In genomic region chr5:96952946-96953730, GRCh38 we compare ENCODE assay signal across 14 cellular contexts. TPM values are rescaled to one million over a fixed set of nuclear protein-coding genes. Genes with fewer than 3 reads are reported as not detected.
A peak's percentile ranks its signal among the peaks of the same experiment; 100 is the strongest.
DNase-seq lines count a peak whose midpoint lies in the region; ATAC-seq and TF ChIP-seq lines count a peak whose summit lies in the region.
"Had no signal": no experiment of that assay in that cellular context is flagged by ENCODE, and none has a peak within 500 bp of the region (broad histone marks: within the 10 kb centered on the region; RNA-seq: fewer than 3 reads in every experiment).

No MANE protein-coding gene starts in this region.

- peaks cover 0 to 14% of the 10 kb centered on the region in 2 donors for H3K9me3 Mint-ChIP-seq in activated naive CD4-positive, alpha-beta T cell treated with anti-CD3 and anti-CD28 coated beads, Interleukin-2, amount 50 U/mL, for 72 hours
- H3K9me3 Mint-ChIP-seq in type B pancreatic cell = peaks cover 7% of the 10 kb centered on the region

- no peaks in the 10 kb centered on the region for H3K9me3 ChIP-seq in muscle layer of duodenum (ENCODE audit: control insufficient read depth in 1 of 2, low read length in 2 of 2)
- H3K9me3 ChIP-seq: lower lobe of right lung had no signal

- no peak for DNase-seq in activated naive CD4-positive, alpha-beta T cell treated with anti-CD3 and anti-CD28 coated beads, Interleukin-2, amount 50 U/mL, for 72 hours (ENCODE audit: low spot score in 2 of 2)
- no peak for DNase-seq in activated naive CD4-positive, alpha-beta T cell (lab: John Stamatoyannopoulos, UW)
- peak; percentile 50 for DNase-seq in cerebellar cortex (ENCODE audit: low spot score)
- DNase-seq in type B pancreatic cell (ENCODE audit: extremely low spot score, unreplicated experiment) = no peak
- DNase-seq in left lobe of liver (ENCODE audit: low spot score) = no peak
- DNase-seq: EL, Kasumi-1, lower lobe of right lung, NCI-H2029 treated with DMSO at 0.1 percent for 48 hours, retina, T-helper 2 cell had no signal

- no peak overlapping the region for H3K4me3 ChIP-seq in muscle layer of duodenum (ENCODE audit: low read depth in 1 of 2, low read length in 2 of 2)
- H3K4me3 ChIP-seq: lower lobe of right lung had no signal

- peaks cover 0 to 14% of the 10 kb centered on the region in 2 donors for H3K4me1 ChIP-seq in muscle layer of duodenum (ENCODE audit: control insufficient read depth in 1 of 2, insufficient read depth in 2 of 2, low read length in 2 of 2)

- H3K27me3 Mint-ChIP-seq in type B pancreatic cell = no peaks in the 10 kb centered on the region

- no peaks in the 10 kb centered on the region for H3K36me3 ChIP-seq in muscle layer of duodenum (ENCODE audit: control insufficient read depth in 1 of 2, insufficient read depth in 2 of 2, low read length in 2 of 2)
- H3K36me3 ChIP-seq: lower lobe of right lung had no signal

- no peak overlapping the region for H3K4me3 Mint-ChIP-seq in type B pancreatic cell

- no peak for TF ChIP-seq CTCF in type B pancreatic cell (conservative IDR thresholded peaks at IDR 0.05)

- H3K36me3 Mint-ChIP-seq in activated naive CD4-positive, alpha-beta T cell treated with anti-CD3 and anti-CD28 coated beads, Interleukin-2, amount 50 U/mL, for 72 hours = peaks cover 5 to 43% of the 10 kb centered on the region in 2 donors
- peaks cover 19% of the 10 kb centered on the region for H3K36me3 Mint-ChIP-seq in type B pancreatic cell

- H3K27ac ChIP-seq in muscle layer of duodenum (ENCODE audit: low read length) = peak overlapping the region; percentile 35
- H3K27ac ChIP-seq: lower lobe of right lung had no signal

- peak overlapping the region; percentile 52 to 56 for H3K27ac Mint-ChIP-seq in activated naive CD4-positive, alpha-beta T cell treated with anti-CD3 and anti-CD28 coated beads, Interleukin-2, amount 50 U/mL, for 72 hours
- H3K27ac Mint-ChIP-seq in type B pancreatic cell = peak overlapping the region; percentile 37

- H3K27me3 ChIP-seq in muscle layer of duodenum (ENCODE audit: low read depth, low read length) = no peaks in the 10 kb centered on the region

- ATAC-seq in activated naive CD4-positive, alpha-beta T cell treated with anti-CD3 and anti-CD28 coated beads, Interleukin-2, amount 50 U/mL, for 72 hours = no peak
- ATAC-seq in GM19023 (IDR thresholded peaks at IDR 0.05; ENCODE audit: unreplicated experiment) (no peak), left lobe of liver (no peak), GM18907 (IDR thresholded peaks at IDR 0.05; ENCODE audit: unreplicated experiment) (no peak)
- ATAC-seq: lower lobe of right lung had no signal

- peaks cover 14% of the 10 kb centered on the region for H3K4me1 Mint-ChIP-seq in type B pancreatic cell (ENCODE audit: unreplicated experiment)

RNA-seq across cellular contexts. Expression of gene LNPEP, which starts 17.3 kb away (rescaled TPM):
- 10 to 100 TPM; 60.4 to 64.7 TPM for total RNA-seq in activated naive CD4-positive, alpha-beta T cell treated with anti-CD3 and anti-CD28 coated beads, Interleukin-2, amount 50 U/mL, for 72 hours
- 20.9 and 38.1 TPM in 2 replicates for total RNA-seq in type B pancreatic cell (ENCODE audit: low replicate concordance)
- total RNA-seq in left lobe of liver = 8.4 TPM
